Comparison of ENCODE assay signal across 14 cellular contexts in the genomic region with DNA sequence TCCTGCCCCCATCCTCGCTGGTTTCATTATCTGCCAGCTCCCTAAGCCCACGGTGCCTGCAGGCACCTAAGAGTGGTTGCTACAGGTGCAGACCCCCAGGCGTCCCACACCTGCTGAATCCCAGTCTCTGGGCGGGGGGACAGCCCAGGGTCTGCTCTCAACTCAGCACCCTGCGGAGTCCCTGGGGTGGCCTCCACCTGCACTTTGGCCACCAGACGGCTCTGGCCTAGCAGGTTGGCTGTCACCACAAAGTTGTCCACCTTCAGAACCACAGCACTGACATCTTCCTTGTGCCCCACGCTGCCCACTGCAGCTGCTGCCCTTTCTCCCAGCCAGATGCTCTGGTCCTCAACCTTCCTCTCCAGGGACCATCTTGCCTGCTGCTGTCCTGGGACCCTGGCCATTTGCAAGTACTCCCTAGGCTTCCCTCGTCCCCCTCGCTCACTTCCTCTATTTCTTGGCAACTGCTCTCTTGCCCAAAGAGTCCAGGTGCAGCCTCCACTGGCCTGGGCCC. TPM values are rescaled to one million over a fixed set of nuclear protein-coding genes. Genes with fewer than 3 reads are reported as not detected.
DNase-seq lines count a peak whose midpoint lies in the region; ATAC-seq lines count a peak whose summit lies in the region.
"Had no signal": no experiment of that assay in that cellular context is flagged by ENCODE, and none has a peak within 500 bp of the region (broad histone marks: within the 10 kb centered on the region; RNA-seq: fewer than 3 reads in every experiment).

No MANE protein-coding gene starts in this region.

- H3K4me1 Mint-ChIP-seq in activated CD8-positive, alpha-beta memory T cell treated with anti-CD3 and anti-CD28 coated beads, Interleukin-2, amount 10 ng/mL, durations not matched to agents 7 days and 5 days = peaks cover 16% of the 10 kb centered on the region
- H3K4me1 Mint-ChIP-seq in stimulated activated effector memory CD8-positive, alpha-beta T cell treated with anti-CD3 and anti-CD28 coated beads, Interleukin-12 subunit alpha, Interleukin-12 subunit beta, amount 100 ng/mL, for 72 hours = peaks cover 14% of the 10 kb centered on the region

- DNase-seq in activated CD8-positive, alpha-beta memory T cell treated with anti-CD3 and anti-CD28 coated beads, Interleukin-2, amount 10 ng/mL, durations not matched to agents 7 days and 5 days = peak; percentile 33
- DNase-seq in activated CD8-positive, alpha-beta memory T cell treated with anti-CD3 and anti-CD28 coated beads, Interleukin-2, amount 50 U/mL, for 4 hours = no peak
- peak; percentile 28 for DNase-seq in MV-4-11 (lab: John Stamatoyannopoulos, UW)
- peak; percentile 48 for DNase-seq in islet precursor cell
- DNase-seq in stimulated activated effector memory CD8-positive, alpha-beta T cell treated with anti-CD3 and anti-CD28 coated beads, Interleukin-12 subunit alpha, Interleukin-12 subunit beta, amount 100 ng/mL, for 72 hours (ENCODE audit: low spot score in 2 of 2) = no peak
- DNase-seq in NCI-H1694 (lab: John Stamatoyannopoulos, UW) = no peak
- no peak for DNase-seq in NCI-H446 treated with DMSO at 0.1 percent for 48 hours (lab: John Stamatoyannopoulos, UW)
- DNase-seq: 8988T; CD4-positive, alpha-beta memory T cell; DMS79; GOT3 had no signal

- no peaks in the 10 kb centered on the region for H3K27me3 Mint-ChIP-seq in activated CD8-positive, alpha-beta memory T cell treated with anti-CD3 and anti-CD28 coated beads, Interleukin-2, amount 10 ng/mL, durations not matched to agents 7 days and 5 days

- CTCF ChIA-PET in activated CD8-positive, alpha-beta memory T cell treated with anti-CD3 and anti-CD28 coated beads, Interleukin-2, amount 10 ng/mL, durations not matched to agents 7 days and 5 days (lab: Charles Lee) = interaction anchor here (1.0 kb wide), 1 partner anchor 9 kb away, joined by 4 read pairs; no protein-coding TSS in a partner anchor

- peaks cover 5% of the 10 kb centered on the region for H3K9me3 Mint-ChIP-seq in activated CD8-positive, alpha-beta memory T cell treated with anti-CD3 and anti-CD28 coated beads, Interleukin-2, amount 10 ng/mL, durations not matched to agents 7 days and 5 days (ENCODE audit: low read depth)
- peaks cover 10% of the 10 kb centered on the region for H3K9me3 Mint-ChIP-seq in stimulated activated effector memory CD8-positive, alpha-beta T cell treated with anti-CD3 and anti-CD28 coated beads, Interleukin-12 subunit alpha, Interleukin-12 subunit beta, amount 100 ng/mL, for 72 hours

- no peak overlapping the region for H3K4me3 Mint-ChIP-seq in activated CD8-positive, alpha-beta memory T cell treated with anti-CD3 and anti-CD28 coated beads, Interleukin-2, amount 10 ng/mL, durations not matched to agents 7 days and 5 days
- H3K4me3 Mint-ChIP-seq in stimulated activated effector memory CD8-positive, alpha-beta T cell treated with anti-CD3 and anti-CD28 coated beads, Interleukin-12 subunit alpha, Interleukin-12 subunit beta, amount 100 ng/mL, for 72 hours = no peak overlapping the region
- H3K4me3 Mint-ChIP-seq: CD4-positive, alpha-beta memory T cell had no signal

- peaks cover 18% of the 10 kb centered on the region for H3K36me3 Mint-ChIP-seq in activated CD8-positive, alpha-beta memory T cell treated with anti-CD3 and anti-CD28 coated beads, Interleukin-2, amount 10 ng/mL, durations not matched to agents 7 days and 5 days
- H3K36me3 Mint-ChIP-seq in stimulated activated effector memory CD8-positive, alpha-beta T cell treated with anti-CD3 and anti-CD28 coated beads, Interleukin-12 subunit alpha, Interleukin-12 subunit beta, amount 100 ng/mL, for 72 hours = no peaks in the 10 kb centered on the region

- no peak overlapping the region for H3K27ac Mint-ChIP-seq in activated CD8-positive, alpha-beta memory T cell treated with anti-CD3 and anti-CD28 coated beads, Interleukin-2, amount 10 ng/mL, durations not matched to agents 7 days and 5 days
- peak overlapping the region; percentile 15 for H3K27ac Mint-ChIP-seq in stimulated activated effector memory CD8-positive, alpha-beta T cell treated with anti-CD3 and anti-CD28 coated beads, Interleukin-12 subunit alpha, Interleukin-12 subunit beta, amount 100 ng/mL, for 72 hours

- no peak for ATAC-seq in activated CD8-positive, alpha-beta memory T cell treated with anti-CD3 and anti-CD28 coated beads, Interleukin-2, amount 10 ng/mL, durations not matched to agents 7 days and 5 days
- no peak for ATAC-seq in stimulated activated effector memory CD8-positive, alpha-beta T cell treated with anti-CD3 and anti-CD28 coated beads, Interleukin-12 subunit alpha, Interleukin-12 subunit beta, amount 100 ng/mL, for 72 hours
- ATAC-seq in GM19035 (IDR thresholded peaks at IDR 0.05; ENCODE audit: unreplicated experiment) = no peak
- ATAC-seq: GM12878, HepG2 had no signal

RNA-seq across cellular contexts. Expression of a gene that starts 34.9 kb away (rescaled TPM):
- 100 to 1,000 TPM; 132 to 151 TPM for total RNA-seq in activated CD8-positive, alpha-beta memory T cell treated with anti-CD3 and anti-CD28 coated beads, Interleukin-2, amount 10 ng/mL, durations not matched to agents 7 days and 5 days

RNA-seq across cellular contexts. Expression of a gene that starts 52.6 kb away (rescaled TPM):
- total RNA-seq in activated CD8-positive, alpha-beta memory T cell treated with anti-CD3 and anti-CD28 coated beads, Interleukin-2, amount 10 ng/mL, durations not matched to agents 7 days and 5 days = 10 to 100 TPM; 33.1 to 49.0 TPM

Comparison
In these comparisons a context has a peak if more than half of its experiments do, and no peak if none do; other contexts are left out.
1. DNase-seq: peak in activated CD8-positive, alpha-beta memory T cell treated with anti-CD3 and anti-CD28 coated beads, Interleukin-2, amount 10 ng/mL, durations not matched to agents 7 days and 5 days (single experiment), MV-4-11 (single experiment) and islet precursor cell (single experiment); none in activated CD8-positive, alpha-beta memory T cell treated with anti-CD3 and anti-CD28 coated beads, Interleukin-2, amount 50 U/mL, for 4 hours (single experiment), stimulated activated effector memory CD8-positive, alpha-beta T cell treated with anti-CD3 and anti-CD28 coated beads, Interleukin-12 subunit alpha, Interleukin-12 subunit beta, amount 100 ng/mL, for 72 hours (0 of 2), NCI-H1694 (single experiment) and NCI-H446 treated with DMSO at 0.1 percent for 48 hours (single experiment).